ENCODE assay signal across 1 cellular context in genomic region chr12:6613776-6614512, GRCh38.
TF ChIP-seq lines count a peak whose summit lies in the region.

No MANE protein-coding gene starts in this region.

TF ChIP-seq in HepG2, 621 proteins besides CTCF, POLR2A, EP300 and RAD21 (continued from another document and continues in another):
- TF ChIP-seq ZNF609 (CRISPR knock-in tag; IDR thresholded peaks at IDR 0.05; ENCODE audit: borderline replicate concordance) (peak; percentile 49; the same call in 1 of the 2 replicates), ZNF646 (CRISPR knock-in tag; IDR thresholded peaks at IDR 0.05) (no peak), FLYWCH1 (CRISPR knock-in tag; IDR thresholded peaks at IDR 0.05) (no peak), PRDM15 (CRISPR knock-in tag; IDR thresholded peaks at IDR 0.05) (no peak), ZNF670 (CRISPR knock-in tag; IDR thresholded peaks at IDR 0.05; ENCODE audit: borderline replicate concordance) (no peak; the same call in 1 of the 2 replicates), SRY (CRISPR knock-in tag; IDR thresholded peaks at IDR 0.05) (no peak), JUN (CRISPR knock-in tag; IDR thresholded peaks at IDR 0.05) (no peak), ZNF354B (CRISPR knock-in tag; IDR thresholded peaks at IDR 0.05) (no peak), MLX (CRISPR knock-in tag; IDR thresholded peaks at IDR 0.05) (no peak), DNMT1 (CRISPR knock-in tag; IDR thresholded peaks at IDR 0.05) (no peak), GZF1 (CRISPR knock-in tag; IDR thresholded peaks at IDR 0.05) (no peak), ZSCAN12 (CRISPR knock-in tag; IDR thresholded peaks at IDR 0.05) (no peak), ZNF362 (CRISPR knock-in tag; IDR thresholded peaks at IDR 0.05; ENCODE audit: borderline replicate concordance) (no peak), PAWR (CRISPR knock-in tag; IDR thresholded peaks at IDR 0.05; ENCODE audit: borderline replicate concordance) (no peak), E2F5 (CRISPR knock-in tag; conservative IDR thresholded peaks at IDR 0.05) (no peak), SIN3B (IDR thresholded peaks at IDR 0.05; ENCODE audit: low read length) (no peak), ZFP82 (CRISPR knock-in tag; IDR thresholded peaks at IDR 0.05; ENCODE audit: borderline replicate concordance) (no peak), ZUFSP (CRISPR knock-in tag; IDR thresholded peaks at IDR 0.05; ENCODE audit: borderline replicate concordance) (no peak), ZNF318 (CRISPR knock-in tag; IDR thresholded peaks at IDR 0.05) (no peak), ZNF180 (CRISPR knock-in tag; IDR thresholded peaks at IDR 0.05; ENCODE audit: borderline replicate concordance, low read depth) (no peak), TSC22D2 (CRISPR knock-in tag; IDR thresholded peaks at IDR 0.05; ENCODE audit: borderline replicate concordance) (no peak), IKZF1 (IDR thresholded peaks at IDR 0.05) (no peak), MLLT10 (CRISPR knock-in tag; IDR thresholded peaks at IDR 0.05) (no peak)
